Comparison of ENCODE assay signal across 8 cellular contexts in genomic region chr2:143259368-143259958, GRCh38.
DNase-seq lines count a peak whose midpoint lies in the region; ATAC-seq, FAIRE-seq and TF ChIP-seq lines count a peak whose summit lies in the region.

No MANE protein-coding gene starts in this region.

- no peak overlapping the region for H3K27ac ChIP-seq in CD8-positive, alpha-beta memory T cell (ENCODE audit: low read depth, low read length)
- H3K27ac ChIP-seq in KOPT-K1 (ENCODE audit: low read depth, low read length, poor library complexity, severe bottlenecking) = peak overlapping the region; percentile 93
- no peak overlapping the region for H3K27ac ChIP-seq in RWPE2 (ENCODE audit: poor library complexity, severe bottlenecking)
- no peak overlapping the region for H3K27ac ChIP-seq in foreskin keratinocyte
- H3K27ac ChIP-seq in pancreas = no peak overlapping the region
- H3K27ac ChIP-seq in upper lobe of right lung = no peak overlapping the region

- POLR2A ChIA-PET in CD8-positive, alpha-beta memory T cell (lab: Charles Lee) = interaction anchor here (1.0 to 2.7 kb wide), 3 partner anchors 12 to 148 kb away, joined by 3 to 16 read pairs (median 3); no protein-coding TSS in a partner anchor

- H3K4me1 ChIP-seq in CD8-positive, alpha-beta memory T cell (ENCODE audit: insufficient read depth, low read length) = peaks cover 96% of the 10 kb centered on the region
- H3K4me1 ChIP-seq in RWPE2 (ENCODE audit: insufficient read depth, poor library complexity, severe bottlenecking) (no peaks in the 10 kb centered on the region), foreskin keratinocyte (no peaks in the 10 kb centered on the region), pancreas (no peaks in the 10 kb centered on the region), upper lobe of right lung (peaks cover 11% of the 10 kb centered on the region)

- H3K27me3 ChIP-seq in CD8-positive, alpha-beta memory T cell (ENCODE audit: insufficient read depth, low read length, poor library complexity, severe bottlenecking) = no peaks in the 10 kb centered on the region
- H3K27me3 ChIP-seq in RWPE2 (ENCODE audit: insufficient read depth, poor library complexity, severe bottlenecking) = no peaks in the 10 kb centered on the region
- no peaks in the 10 kb centered on the region for H3K27me3 ChIP-seq in foreskin keratinocyte
- H3K27me3 ChIP-seq in pancreas = no peaks in the 10 kb centered on the region
- H3K27me3 ChIP-seq in upper lobe of right lung = no peaks in the 10 kb centered on the region

- H3K9me3 ChIP-seq in CD8-positive, alpha-beta memory T cell (ENCODE audit: low read length) = no peaks in the 10 kb centered on the region
- peaks cover 20% of the 10 kb centered on the region for H3K9me3 ChIP-seq in KOPT-K1 (ENCODE audit: insufficient read depth, low read length, poor library complexity, severe bottlenecking)
- H3K9me3 ChIP-seq in RWPE2 (ENCODE audit: severe bottlenecking) = no peaks in the 10 kb centered on the region
- H3K9me3 ChIP-seq in pancreas = no peaks in the 10 kb centered on the region
- H3K9me3 ChIP-seq in upper lobe of right lung = no peaks in the 10 kb centered on the region

- peaks cover 79 to 97% (median 90%) of the 10 kb centered on the region in 3 donors for H3K4me1 Mint-ChIP-seq in CD8-positive, alpha-beta memory T cell

- peak overlapping the region; percentile 64 to 93 (median 85) for H3K27ac Mint-ChIP-seq in CD8-positive, alpha-beta memory T cell

- no peaks in the 10 kb centered on the region for H3K9me3 Mint-ChIP-seq in CD8-positive, alpha-beta memory T cell

- no peaks in the 10 kb centered on the region for H3K27me3 Mint-ChIP-seq in CD8-positive, alpha-beta memory T cell

- ATAC-seq in GM19455 (IDR thresholded peaks at IDR 0.05; ENCODE audit: unreplicated experiment) (peak; percentile 54), RWPE2 (ENCODE audit: low read depth) (peak; percentile 72; the same call in 2 of the 3 replicates), foreskin keratinocyte (peak; percentile 84), pancreas (peak; percentile 60 to 82 (median 78)), upper lobe of right lung (peak; percentile 81)

- H3K4me3 ChIP-seq in CD8-positive, alpha-beta memory T cell (ENCODE audit: low read length) = peak overlapping the region; percentile 37
- no peak overlapping the region for H3K4me3 ChIP-seq in RWPE2 (ENCODE audit: severe bottlenecking)
- H3K4me3 ChIP-seq in pancreas = no peak overlapping the region
- H3K4me3 ChIP-seq in upper lobe of right lung = no peak overlapping the region

- H3K36me3 ChIP-seq in CD8-positive, alpha-beta memory T cell (ENCODE audit: insufficient read depth, low read length) = no peaks in the 10 kb centered on the region
- H3K36me3 ChIP-seq in KOPT-K1 (ENCODE audit: insufficient read depth, low read length) (peaks cover 21% of the 10 kb centered on the region), RWPE2 (ENCODE audit: low read depth) (no peaks in the 10 kb centered on the region), pancreas (no peaks in the 10 kb centered on the region), upper lobe of right lung (no peaks in the 10 kb centered on the region)

- H3K4me3 Mint-ChIP-seq in CD8-positive, alpha-beta memory T cell = peak overlapping the region; percentile 9 to 84 (median 81)

- WGBS in pancreas, 2 donors = 0 to 1% methylated on average over 5 of the region's 5 CpGs

- peak; percentile 84 for TF ChIP-seq CTCF in RWPE2 (IDR thresholded peaks at IDR 0.05; ENCODE audit: poor library complexity, severe bottlenecking)
- TF ChIP-seq CTCF in foreskin keratinocyte (conservative IDR thresholded peaks at IDR 0.05) = peak; percentile 80
- peak; percentile 26 to 65 (median 54) for TF ChIP-seq CTCF in pancreas (IDR thresholded peaks at IDR 0.05)
- peak; percentile 80 for TF ChIP-seq CTCF in upper lobe of right lung (IDR thresholded peaks at IDR 0.05)

- intact Hi-C loops in pancreas (cut with DNase I) (no loop called here), upper lobe of right lung (cut with DNase I) (no loop called here)

- CTCF ChIA-PET in CD8-positive, alpha-beta memory T cell (lab: Charles Lee) = interaction anchor here (0.6 to 7.7 kb wide), 35 partner anchors 13 to 225 kb away, joined by 3 to 70 read pairs (median 6); partner anchors contain the start of gene ARHGAP15

- H3K36me3 Mint-ChIP-seq in CD8-positive, alpha-beta memory T cell = peaks cover 0 to 17% (median 6%) of the 10 kb centered on the region in 3 donors

- FAIRE-seq in pancreas (lab: Jason Lieb, UNC) = peak; percentile 93

- peak; percentile 50 to 80 (median 62) for DNase-seq in CD8-positive, alpha-beta memory T cell
- DNase-seq in RWPE2 (ENCODE audit: low spot score) (no peak), foreskin keratinocyte (peak in 1 of 2 donors; percentile 51), pancreas (peak in 4 of 6 donors; percentile 22 to 59 (median 27)), upper lobe of right lung (no peak)
- DNase-seq in activated effector memory CD4-positive, alpha-beta T cell treated with anti-CD3 and anti-CD28 coated beads, Interleukin-2, amount 50 U/mL, for 16 hours = peak; percentile 86

Comparison
In these comparisons a context has a peak if more than half of its experiments do, and no peak if none do; other contexts are left out.
1. DNase-seq: peak in CD8-positive, alpha-beta memory T cell (5 of 5), activated effector memory CD4-positive, alpha-beta T cell treated with anti-CD3 and anti-CD28 coated beads, Interleukin-2, amount 50 U/mL, for 16 hours (single experiment) and pancreas (4 of 6); none in RWPE2 (single experiment) and upper lobe of right lung (single experiment).
2. Peak in every context shown above with its lines, with median percentiles within 50 percentile points of each other: ATAC-seq and CTCF ChIP-seq.